In the genomic region with DNA sequence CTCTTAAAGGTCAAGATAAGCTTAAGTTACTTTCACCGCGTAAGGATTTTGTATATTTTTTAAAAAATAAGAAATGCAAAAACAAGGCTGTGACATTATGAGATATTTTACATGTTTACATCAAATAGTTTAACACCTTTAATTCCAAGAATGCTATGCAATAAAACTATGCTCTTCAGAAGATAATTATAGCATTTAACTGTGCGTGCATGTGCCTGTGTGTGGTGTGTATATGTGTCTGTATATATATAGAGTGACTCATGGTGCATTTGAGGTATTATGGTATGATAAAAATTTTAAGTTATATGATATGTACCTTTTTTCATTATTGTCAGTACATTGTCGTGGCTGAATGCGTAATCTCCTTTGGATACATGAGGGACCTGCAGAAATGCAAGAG, we compare ENCODE assay signal across 19 cellular contexts.
"Had no signal": no experiment of that assay in that cellular context is flagged by ENCODE, and none has a peak within 500 bp of the region (broad histone marks: within the 10 kb centered on the region; RNA-seq: fewer than 3 reads in every experiment).

No MANE protein-coding gene starts in this region.

- H3K4me3 ChIP-seq: esophagus muscularis mucosa, gastroesophageal sphincter, thyroid gland, upper lobe of right lung had no signal

- H3K27ac ChIP-seq: thyroid gland, upper lobe of right lung had no signal

- H3K27me3 ChIP-seq: esophagus muscularis mucosa, gastroesophageal sphincter, thyroid gland, upper lobe of right lung had no signal

- H3K36me3 ChIP-seq: esophagus muscularis mucosa, gastroesophageal sphincter, thyroid gland, upper lobe of right lung had no signal

- H3K9me3 ChIP-seq: esophagus muscularis mucosa, gastroesophageal sphincter, thyroid gland, upper lobe of right lung had no signal

- DNase-seq: activated B cell treated with CpG ODN at 0.5 μM for 24 hours; activated CD4-positive, alpha-beta memory T cell treated with anti-CD3 and anti-CD28 coated beads, Interleukin-2, amount 10 ng/mL, durations not matched to agents 7 days and 5 days; activated CD4-positive, alpha-beta T cell treated with anti-CD3 and anti-CD28 coated beads for 4 hours; activated CD8-positive, alpha-beta memory T cell treated with anti-CD3 and anti-CD28 coated beads, Interleukin-2, amount 10 ng/mL, durations not matched to agents 7 days and 5 days; activated effector memory CD4-positive, alpha-beta T cell treated with anti-CD3 and anti-CD28 coated beads, Interleukin-2, amount 50 U/mL, for 16 hours; activated naive CD4-positive, alpha-beta T cell treated with anti-CD3 and anti-CD28 coated beads, Interleukin-2, amount 10 ng/mL, durations not matched to agents 7 days and 5 days; activated T-cell treated with anti-CD3 and anti-CD28 coated beads for 4 hours; amygdala; effector CD8-positive, alpha-beta T cell; nephron progenitor cell; nucleus accumbens; stimulated activated CD4-positive, alpha-beta T cell treated with anti-CD3 and anti-CD28 coated beads, Interleukin-12 subunit alpha, Interleukin-12 subunit beta, amount 100 ng/mL, for 4 hours; substantia nigra; T-helper 17 cell; thyroid gland; upper lobe of right lung had no signal

- ATAC-seq: activated CD8-positive, alpha-beta memory T cell treated with anti-CD3 and anti-CD28 coated beads, Interleukin-2, amount 10 ng/mL, durations not matched to agents 7 days and 5 days; gastroesophageal sphincter; left lobe of liver; T-helper 17 cell; upper lobe of right lung had no signal
